28 cellular contexts compared by ENCODE assay signal in genomic region chr7:147477526-147477925, GRCh38.
"Had no signal": no experiment of that assay in that cellular context is flagged by ENCODE, and none has a peak within 500 bp of the region (broad histone marks: within the 10 kb centered on the region; RNA-seq: fewer than 3 reads in every experiment).

No MANE protein-coding gene starts in this region.

- H3K4me3 Mint-ChIP-seq: dendritic cell treated with granulocyte-macrophage colony-stimulating factor and Interleukin-4, amounts not matched to agents 40 ng/mL and 50 ng/mL, for 4 days; effector memory CD8-positive, alpha-beta T cell; endodermal cell had no signal

- H3K27ac ChIP-seq: colonic mucosa, coronary artery, dorsolateral prefrontal cortex, epithelial cell of prostate, esophagus muscularis mucosa, esophagus squamous epithelium, foreskin keratinocyte, gastrocnemius medialis, gastroesophageal sphincter, heart left ventricle, heart right ventricle had no signal

- H3K4me1 Mint-ChIP-seq: endodermal cell had no signal

- H3K4me1 ChIP-seq: colonic mucosa, esophagus muscularis mucosa, esophagus squamous epithelium, foreskin keratinocyte, gastrocnemius medialis, gastroesophageal sphincter, heart left ventricle, heart right ventricle had no signal

- H3K9me3 Mint-ChIP-seq: endodermal cell had no signal

- DNase-seq: colonic mucosa; cortex of kidney; dermis blood vessel endothelial cell; dorsolateral prefrontal cortex; effector CD4-positive, alpha-beta T cell; effector CD8-positive, alpha-beta T cell; effector memory CD4-positive, alpha-beta T cell; effector memory CD8-positive, alpha-beta T cell; endodermal cell; erythroblast; esophagus squamous epithelium; foreskin fibroblast; foreskin keratinocyte; foreskin melanocyte; gastrocnemius medialis; glutamatergic neuron; head of caudate nucleus; heart left ventricle; heart right ventricle had no signal

- H3K4me3 ChIP-seq: colonic mucosa, coronary artery, dorsolateral prefrontal cortex, esophagus muscularis mucosa, esophagus squamous epithelium, gastrocnemius medialis, gastroesophageal sphincter, heart left ventricle, heart right ventricle had no signal

- H3K9me3 ChIP-seq: colonic mucosa, esophagus muscularis mucosa, esophagus squamous epithelium, gastrocnemius medialis, gastroesophageal sphincter, heart left ventricle had no signal

- H3K27me3 Mint-ChIP-seq: dendritic cell treated with granulocyte-macrophage colony-stimulating factor and Interleukin-4, amounts not matched to agents 40 ng/mL and 50 ng/mL, for 4 days; effector memory CD8-positive, alpha-beta T cell had no signal

- H3K27ac Mint-ChIP-seq: dendritic cell treated with granulocyte-macrophage colony-stimulating factor and Interleukin-4, amounts not matched to agents 40 ng/mL and 50 ng/mL, for 4 days; effector memory CD8-positive, alpha-beta T cell; endodermal cell had no signal

- ATAC-seq: effector memory CD8-positive, alpha-beta T cell; esophagus mucosa; foreskin keratinocyte; gastrocnemius medialis; gastroesophageal sphincter; heart left ventricle; heart right ventricle had no signal

- FAIRE-seq: colon, endometrium, endothelial cell of umbilical vein had no signal

- H3K36me3 ChIP-seq: colonic mucosa, esophagus muscularis mucosa, esophagus squamous epithelium, gastrocnemius medialis, gastroesophageal sphincter, heart left ventricle, heart right ventricle had no signal

- H3K27me3 ChIP-seq: colonic mucosa, dorsolateral prefrontal cortex, esophagus muscularis mucosa, esophagus squamous epithelium, foreskin keratinocyte, gastrocnemius medialis, gastroesophageal sphincter, heart left ventricle, heart right ventricle had no signal
